In genomic region chr9:120914410-120914809, GRCh38 we compare ENCODE assay signal across 11 cellular contexts. TPM values are rescaled to one million over a fixed set of nuclear protein-coding genes. Genes with fewer than 3 reads are reported as not detected.
DNase-seq lines count a peak whose midpoint lies in the region; ATAC-seq, FAIRE-seq and TF ChIP-seq lines count a peak whose summit lies in the region.
"Had no signal": no experiment of that assay in that cellular context is flagged by ENCODE, and none has a peak within 500 bp of the region (broad histone marks: within the 10 kb centered on the region; RNA-seq: fewer than 3 reads in every experiment).

No MANE protein-coding gene starts in this region.

- H3K27ac Mint-ChIP-seq in activated CD8-positive, alpha-beta T cell treated with anti-CD3 and anti-CD28 coated beads, Interleukin-2, amount 10 ng/mL, durations not matched to agents 7 days and 5 days: peak overlapping the region; percentile 63

- peaks cover 86% of the 10 kb centered on the region for H3K4me1 Mint-ChIP-seq in activated CD8-positive, alpha-beta T cell treated with anti-CD3 and anti-CD28 coated beads, Interleukin-2, amount 10 ng/mL, durations not matched to agents 7 days and 5 days (ENCODE audit: low read depth)

- in situ Hi-C loops in HepG2 (cut with HindIII; ENCODE audit: extremely low pct_ligation_motif_present, low pct_unique_long_range_greater_than_20kb): no loop called here

- no peak for TF ChIP-seq RAD21 in SK-N-SH (IDR thresholded peaks at IDR 0.05; ENCODE audit: low read length)
- no peak for TF ChIP-seq RAD21 in HepG2 (CRISPR knock-in tag; IDR thresholded peaks at IDR 0.05)

- H3K4me3 ChIP-seq in SK-N-SH (ENCODE audit: low read depth in 2 of 2, low read length in 1 of 2) (no peak overlapping the region), HepG2 (replicated peaks in 1 of 3; ENCODE audit: insufficient read depth in 1 of 3, low read depth in 2 of 3, low read length in 3 of 3) (no peak overlapping the region)

- H4K20me1 ChIP-seq in SK-N-SH (ENCODE audit: insufficient read depth): no peaks in the 10 kb centered on the region
- H4K20me1 ChIP-seq in HepG2 (ENCODE audit: insufficient read depth, low read length): no peaks in the 10 kb centered on the region

- POLR2A ChIA-PET in SK-N-SH (lab: Yijun Ruan, JAX): no interaction called here
- POLR2A ChIA-PET in activated CD8-positive, alpha-beta T cell treated with anti-CD3 and anti-CD28 coated beads, Interleukin-2, amount 10 ng/mL, durations not matched to agents 7 days and 5 days (lab: Charles Lee): interaction anchor here (0.9 to 12.2 kb wide), 4 partner anchors 9 to 23 kb away, joined by 3 to 119 read pairs (median 4); partner anchors contain the start of gene TRAF1
- POLR2A ChIA-PET in HepG2 (lab: Yijun Ruan, JAX): no interaction called here

- intact Hi-C loops in HepG2 (cut with micrococcal nuclease; ENCODE audit: unreplicated experiment): no loop called here

- CTCF ChIA-PET in SK-N-SH (lab: Yijun Ruan, JAX): interaction anchor here (0.8 kb wide), 1 partner anchor 10 kb away, joined by 3 read pairs; no protein-coding TSS in a partner anchor
- CTCF ChIA-PET in activated CD8-positive, alpha-beta T cell treated with anti-CD3 and anti-CD28 coated beads, Interleukin-2, amount 10 ng/mL, durations not matched to agents 7 days and 5 days (lab: Charles Lee): interaction anchor here (3.6 kb wide), 1 partner anchor 12 kb away, joined by 26 read pairs; the partner anchor contains the start of gene TRAF1
- CTCF ChIA-PET in HepG2 (lab: Yijun Ruan, JAX; ENCODE audit: low intra/inter-chr PET ratio, low total read pairs): no interaction called here

- TF ChIP-seq CTCF in SK-N-SH (IDR thresholded peaks at IDR 0.05) (no peak), foreskin keratinocyte (conservative IDR thresholded peaks at IDR 0.05) (no peak), HepG2 (CRISPR knock-in tag; IDR thresholded peaks at IDR 0.05) (no peak)

- H3K27ac ChIP-seq in SK-N-SH (ENCODE audit: low read depth in 2 of 2, low read length in 1 of 2) (no peak overlapping the region), foreskin keratinocyte (peak overlapping the region; percentile 57), HepG2 (ENCODE audit: extremely low read length, insufficient read depth, low read length) (no peak overlapping the region)

- H3K4me3 Mint-ChIP-seq in activated CD8-positive, alpha-beta T cell treated with anti-CD3 and anti-CD28 coated beads, Interleukin-2, amount 10 ng/mL, durations not matched to agents 7 days and 5 days: no peak overlapping the region

- H3K9me2 ChIP-seq in SK-N-SH: no peaks in the 10 kb centered on the region

- H3K79me2 ChIP-seq in SK-N-SH (ENCODE audit: insufficient read depth): no peaks in the 10 kb centered on the region
- no peaks in the 10 kb centered on the region for H3K79me2 ChIP-seq in HepG2 (ENCODE audit: insufficient read depth, low read length)

- H2AFZ ChIP-seq in SK-N-SH (ENCODE audit: low read depth) (no peak overlapping the region), HepG2 (ENCODE audit: low read length) (no peak overlapping the region)

- DNase-seq in SK-N-SH (no peak), foreskin keratinocyte (no peak), putamen (ENCODE audit: low spot score) (peak; percentile 90), erythroblast (lab: John Stamatoyannopoulos, UW) (no peak), HepG2 (ENCODE audit: low spot score) (no peak)
- no peak for DNase-seq in activated CD8-positive, alpha-beta T cell treated with anti-CD3 and anti-CD28 coated beads, Interleukin-2, amount 10 ng/mL, durations not matched to agents 7 days and 5 days
- DNase-seq: COR-L47; effector CD4-positive, alpha-beta T cell had no signal

- H3K4me1 ChIP-seq in SK-N-SH (ENCODE audit: control insufficient read depth in 1 of 2, insufficient read depth in 2 of 2, low read depth in 1 of 2, low read length in 1 of 2): peaks cover 27 to 41% of the 10 kb centered on the region in 2 experiments
- peaks cover 9% of the 10 kb centered on the region for H3K4me1 ChIP-seq in foreskin keratinocyte
- peaks cover 16% of the 10 kb centered on the region; the same call in 1 of the 2 replicates for H3K4me1 ChIP-seq in HepG2 (ENCODE audit: insufficient read depth, low read length)

- no TSS peak for BruUV-seq in HepG2 (replicated peaks; lab: Mats Ljungman, UMichigan)

- H3K9me3 ChIP-seq in SK-N-SH (no peaks in the 10 kb centered on the region), HepG2 (ENCODE audit: low read length) (no peaks in the 10 kb centered on the region)

- peaks cover 5% of the 10 kb centered on the region for H3K9me3 Mint-ChIP-seq in activated CD8-positive, alpha-beta T cell treated with anti-CD3 and anti-CD28 coated beads, Interleukin-2, amount 10 ng/mL, durations not matched to agents 7 days and 5 days (ENCODE audit: insufficient read depth)

- H3K27me3 ChIP-seq in SK-N-SH (ENCODE audit: insufficient read depth): no peaks in the 10 kb centered on the region
- H3K27me3 ChIP-seq in foreskin keratinocyte: no peaks in the 10 kb centered on the region
- H3K27me3 ChIP-seq in HepG2 (ENCODE audit: control insufficient read depth in 1 of 2, insufficient read depth in 2 of 2, low read length in 2 of 2): no peaks in the 10 kb centered on the region

- TF ChIP-seq POLR2A in erythroblast (IDR thresholded peaks at IDR 0.05; ENCODE audit: low read length) (no peak), HepG2 (IDR thresholded peaks at IDR 0.05; ENCODE audit: insufficient read depth in 1 of 2, low read depth in 2 of 2, low read length in 2 of 2) (no peak)

- no peaks in the 10 kb centered on the region for H3K36me3 ChIP-seq in SK-N-SH (replicated peaks in 1 of 2; ENCODE audit: control insufficient read depth in 1 of 2, insufficient read depth in 2 of 2, low read length in 1 of 2)
- H3K36me3 ChIP-seq in HepG2 (replicated peaks in 1 of 2; ENCODE audit: control insufficient read depth in 1 of 2, insufficient read depth in 2 of 2, low read length in 2 of 2): no peaks in the 10 kb centered on the region

- H3K4me2 ChIP-seq in SK-N-SH (no peak overlapping the region), HepG2 (ENCODE audit: low read depth, low read length) (no peak overlapping the region)

- FAIRE-seq in HepG2 (lab: Jason Lieb, UNC): no peak
- FAIRE-seq: frontal cortex had no signal

- peak; percentile 21; the same call in 1 of the 3 replicates for ATAC-seq in SK-N-SH treated with all-trans-retinoic acid at 6 μM for 48 hours
- no peak for ATAC-seq in activated CD8-positive, alpha-beta T cell treated with anti-CD3 and anti-CD28 coated beads, Interleukin-2, amount 10 ng/mL, durations not matched to agents 7 days and 5 days
- ATAC-seq in foreskin keratinocyte: no peak
- ATAC-seq in HepG2: no peak
- no peak for ATAC-seq in GM21737 (IDR thresholded peaks at IDR 0.05; ENCODE audit: unreplicated experiment)

- 55% methylated on average over 4 of the region's 4 CpGs for WGBS in SK-N-SH (ENCODE audit: low lambda C conversion rate)
- WGBS in HepG2 (ENCODE audit: low lambda C conversion rate): 34% methylated on average over 4 of the region's 4 CpGs

- H3K36me3 Mint-ChIP-seq in activated CD8-positive, alpha-beta T cell treated with anti-CD3 and anti-CD28 coated beads, Interleukin-2, amount 10 ng/mL, durations not matched to agents 7 days and 5 days (ENCODE audit: low read depth): peaks cover 92% of the 10 kb centered on the region

- H3F3A ChIP-seq in SK-N-SH (replicated peaks; ENCODE audit: insufficient read depth): peaks cover 10% of the 10 kb centered on the region

- H3K27me3 Mint-ChIP-seq in activated CD8-positive, alpha-beta T cell treated with anti-CD3 and anti-CD28 coated beads, Interleukin-2, amount 10 ng/mL, durations not matched to agents 7 days and 5 days (ENCODE audit: low read depth): no peaks in the 10 kb centered on the region

- TF ChIP-seq EP300 in SK-N-SH (IDR thresholded peaks at IDR 0.05; ENCODE audit: borderline replicate concordance in 1 of 2, low read depth in 1 of 2, low read length in 1 of 2): no peak
- TF ChIP-seq EP300 in HepG2 (IDR thresholded peaks at IDR 0.05; ENCODE audit: low read depth in 2 of 2, low read length in 2 of 2): no peak
- TF ChIP-seq EP300 in HepG2 (CRISPR knock-in tag; IDR thresholded peaks at IDR 0.05; ENCODE audit: borderline replicate concordance): no peak

- no peak overlapping the region for H3K9ac ChIP-seq in SK-N-SH
- no peak overlapping the region for H3K9ac ChIP-seq in HepG2 (ENCODE audit: insufficient read depth, low read depth, low read length)

RNA-seq across cellular contexts. Expression of gene TRAF1, which starts 12.2 kb away (rescaled TPM):
- polyA plus RNA-seq in SK-N-SH (2012; rRNA removed) (1.2 and 1.5 TPM in 2 replicates), foreskin keratinocyte (0.56 and 0.78 TPM in 2 replicates), HepG2 (2011; rRNA removed) (1.0 and 1.8 TPM in 2 replicates)
- polyA plus RNA-seq in SK-N-SH (2012; cell fraction: cytosol; rRNA removed): 0.54 and 0.84 TPM in 2 replicates
- 3.0 and 3.6 TPM in 2 replicates for polyA plus RNA-seq in SK-N-SH (2012; cell fraction: nucleus; rRNA removed)
- total RNA-seq in activated CD8-positive, alpha-beta T cell treated with anti-CD3 and anti-CD28 coated beads, Interleukin-2, amount 10 ng/mL, durations not matched to agents 7 days and 5 days: 10 to 100 TPM; 51.6 to 52.9 TPM
- total RNA-seq in foreskin keratinocyte (0.78 and 0.99 TPM in 2 replicates), HepG2 (2016; rRNA removed; fragmentation: Illumina TruSeq; extraction: Trizol) (0.11 and 0.44 TPM in 2 replicates)
- 0.09 and 0.10 TPM in 2 replicates for total RNA-seq in HepG2 (2016; cell fraction: cytosol; rRNA removed; fragmentation: Illumina TruSeq; extraction: Trizol; ENCODE audit: low read depth)
- total RNA-seq in HepG2 (2016; cell fraction: insoluble cytoplasmic fraction; rRNA removed; fragmentation: Illumina TruSeq; extraction: Trizol): 0.25 and 0.39 TPM in 2 replicates
- total RNA-seq in HepG2 (2016; cell fraction: membrane; rRNA removed; fragmentation: Illumina TruSeq; extraction: Trizol): 0.09 and 0.21 TPM in 2 replicates
- 0.75 and 0.87 TPM in 2 replicates for total RNA-seq in HepG2 (2016; cell fraction: nucleus; rRNA removed; fragmentation: Illumina TruSeq; extraction: Trizol)
- polyA plus RNA-seq in HepG2 (2011; cell fraction: cytosol; rRNA removed): 0.48 and 0.60 TPM in 2 replicates
- polyA plus RNA-seq in HepG2 (2011; cell fraction: nucleus; rRNA removed): 5.5 and 7.6 TPM in 2 replicates
- polyA plus RNA-seq in HepG2 (2012): 0.59 and 0.96 TPM in 2 replicates
- 0.07 and 0.10 TPM in 2 replicates for polyA plus RNA-seq in HepG2 (2016; cell fraction: cytosol; fragmentation: Illumina TruSeq; extraction: Trizol; ENCODE audit: low read depth)
- polyA plus RNA-seq in HepG2 (2016; cell fraction: insoluble cytoplasmic fraction; fragmentation: Illumina TruSeq; extraction: Trizol; ENCODE audit: low read depth): 0.19 and 0.26 TPM in 2 replicates
- polyA plus RNA-seq in HepG2 (2016; cell fraction: membrane; fragmentation: Illumina TruSeq; extraction: Trizol; ENCODE audit: low read depth): 0.09 and 0.19 TPM in 2 replicates
- 2.2 TPM in 2 replicates for polyA plus RNA-seq in HepG2 (2016; cell fraction: nucleus; fragmentation: Illumina TruSeq; extraction: Trizol; ENCODE audit: insufficient read depth, low read depth)
- 0.91 and 1.4 TPM in 2 replicates for polyA minus RNA-seq in HepG2 (2011; rRNA and poly(A)+ RNA removed; ENCODE audit: low replicate concordance)
- 0.09 and 0.20 TPM in 2 replicates for polyA minus RNA-seq in HepG2 (2011; cell fraction: cytosol; rRNA and poly(A)+ RNA removed)
- polyA minus RNA-seq in HepG2 (2011; cell fraction: nucleus; rRNA and poly(A)+ RNA removed): 3.5 and 3.7 TPM in 2 replicates

RNA-seq across cellular contexts. Expression of gene PHF19, which starts 37.4 kb away (rescaled TPM):
- 24.5 and 33.4 TPM in 2 replicates for polyA plus RNA-seq in SK-N-SH (2012; rRNA removed)
- 18.0 and 25.0 TPM in 2 replicates for polyA plus RNA-seq in SK-N-SH (2012; cell fraction: cytosol; rRNA removed)
- polyA plus RNA-seq in SK-N-SH (2012; cell fraction: nucleus; rRNA removed): 38.5 and 64.8 TPM in 2 replicates
- 100 to 1,000 TPM; 273 to 290 TPM for total RNA-seq in activated CD8-positive, alpha-beta T cell treated with anti-CD3 and anti-CD28 coated beads, Interleukin-2, amount 10 ng/mL, durations not matched to agents 7 days and 5 days
- 67.2 and 82.1 TPM in 2 replicates for total RNA-seq in foreskin keratinocyte
- 89.0 and 105 TPM in 2 replicates for polyA plus RNA-seq in foreskin keratinocyte
- total RNA-seq in HepG2 (2016; rRNA removed; fragmentation: Illumina TruSeq; extraction: Trizol): 38.9 and 41.3 TPM in 2 replicates
- 37.4 and 48.9 TPM in 2 replicates for total RNA-seq in HepG2 (2016; cell fraction: cytosol; rRNA removed; fragmentation: Illumina TruSeq; extraction: Trizol; ENCODE audit: low read depth)
- 37.1 and 41.5 TPM in 2 replicates for total RNA-seq in HepG2 (2016; cell fraction: insoluble cytoplasmic fraction; rRNA removed; fragmentation: Illumina TruSeq; extraction: Trizol)
- 43.2 and 56.9 TPM in 2 replicates for total RNA-seq in HepG2 (2016; cell fraction: membrane; rRNA removed; fragmentation: Illumina TruSeq; extraction: Trizol)
- 34.7 and 40.7 TPM in 2 replicates for total RNA-seq in HepG2 (2016; cell fraction: nucleus; rRNA removed; fragmentation: Illumina TruSeq; extraction: Trizol)
- 25.5 and 29.7 TPM in 2 replicates for polyA plus RNA-seq in HepG2 (2011; rRNA removed)
- polyA plus RNA-seq in HepG2 (2011; cell fraction: cytosol; rRNA removed): 20.2 and 33.0 TPM in 2 replicates
- 61.0 and 76.3 TPM in 2 replicates for polyA plus RNA-seq in HepG2 (2011; cell fraction: nucleus; rRNA removed)
- polyA plus RNA-seq in HepG2 (2012): 20.3 and 24.3 TPM in 2 replicates
- polyA plus RNA-seq in HepG2 (2016; cell fraction: cytosol; fragmentation: Illumina TruSeq; extraction: Trizol; ENCODE audit: low read depth): 79.2 and 107 TPM in 2 replicates
- polyA plus RNA-seq in HepG2 (2016; cell fraction: insoluble cytoplasmic fraction; fragmentation: Illumina TruSeq; extraction: Trizol; ENCODE audit: low read depth): 42.2 and 45.3 TPM in 2 replicates
- 66.8 and 74.2 TPM in 2 replicates for polyA plus RNA-seq in HepG2 (2016; cell fraction: membrane; fragmentation: Illumina TruSeq; extraction: Trizol; ENCODE audit: low read depth)
- polyA plus RNA-seq in HepG2 (2016; cell fraction: nucleus; fragmentation: Illumina TruSeq; extraction: Trizol; ENCODE audit: insufficient read depth, low read depth): 60.4 and 66.8 TPM in 2 replicates
- polyA minus RNA-seq in HepG2 (2011; rRNA and poly(A)+ RNA removed; ENCODE audit: low replicate concordance): 67.2 and 159 TPM in 2 replicates
- polyA minus RNA-seq in HepG2 (2011; cell fraction: cytosol; rRNA and poly(A)+ RNA removed): 15.8 and 17.7 TPM in 2 replicates
- 34.7 and 42.2 TPM in 2 replicates for polyA minus RNA-seq in HepG2 (2011; cell fraction: nucleus; rRNA and poly(A)+ RNA removed)

Comparison
In these comparisons a context has a peak if more than half of its experiments do, and no peak if none do; other contexts are left out.
1. RNA of gene TRAF1, which starts 12.2 kb away (total RNA-seq): 51.6 to 52.9 TPM in activated CD8-positive, alpha-beta T cell treated with anti-CD3 and anti-CD28 coated beads, Interleukin-2, amount 10 ng/mL, durations not matched to agents 7 days and 5 days; 0.78 to 0.99 TPM in foreskin keratinocyte and 0.09 to 0.87 TPM in HepG2; every median in the first group is over 10 times any median in the second.